21 cellular contexts compared by ENCODE assay signal in the genomic region with DNA sequence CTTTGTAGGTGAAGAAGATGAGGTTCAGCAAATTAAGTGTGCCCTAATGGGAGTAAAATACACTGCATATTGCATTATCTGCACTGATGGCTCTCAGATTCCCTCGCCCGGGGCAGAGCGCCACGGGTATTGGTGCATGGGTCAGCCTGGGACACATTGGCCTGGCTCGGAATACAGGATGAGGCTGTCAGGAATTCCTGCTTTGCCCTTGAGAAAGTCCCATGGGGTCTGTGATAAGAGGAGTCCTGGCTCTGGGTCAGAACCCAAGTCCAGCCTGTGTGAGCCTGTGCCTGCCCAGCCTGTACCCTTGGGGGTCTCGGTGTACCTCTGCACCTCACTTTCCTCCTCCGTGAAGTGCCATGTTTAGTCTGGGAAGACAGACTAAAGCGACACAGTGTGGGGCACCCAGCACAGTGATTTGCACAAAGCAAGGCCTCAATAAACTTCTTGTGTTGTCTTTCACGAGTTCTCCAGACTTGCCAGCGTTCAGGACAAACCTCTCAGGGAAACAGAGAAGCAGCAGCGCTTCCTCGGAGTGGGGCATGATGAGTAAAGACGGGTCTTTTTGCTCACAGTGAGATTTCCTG.
A peak's percentile ranks its signal among the peaks of the same experiment; 100 is the strongest.
DNase-seq lines count a peak whose midpoint lies in the region; ATAC-seq and TF ChIP-seq lines count a peak whose summit lies in the region.
"Had no signal": no experiment of that assay in that cellular context is flagged by ENCODE, and none has a peak within 500 bp of the region (broad histone marks: within the 10 kb centered on the region; RNA-seq: fewer than 3 reads in every experiment).

No MANE protein-coding gene starts in this region.

- DNase-seq in RWPE2 (ENCODE audit: low spot score) (peak; percentile 51), Right ventricle myocardium superior (peak; percentile 44), mesenteric fat pad (ENCODE audit: low spot score) (peak; percentile 57), testis (peak; percentile 58), G401 (ENCODE audit: low spot score) (no peak), substantia nigra (lab: John Stamatoyannopoulos, UW) (no peak)
- DNase-seq: activated CD4-positive, alpha-beta T cell treated with anti-CD3 and anti-CD28 coated beads, Interleukin-2, amount 10 ng/mL, durations not matched to agents 24 days and 14 days; activated naive CD4-positive, alpha-beta T cell treated with anti-CD3 and anti-CD28 coated beads, Interleukin-2, amount 10 ng/mL, durations not matched to agents 7 days and 5 days; activated T-cell treated with anti-CD3 and anti-CD28 coated beads, Interleukin-2, amount 50 U/mL, for 1 hour; DMS153; gastrocnemius medialis; GM23248; MG63; NCI-H1436 treated with DMSO at 0.1 percent for 48 hours; NCI-H748 treated with DMSO at 0.1 percent for 48 hours; SJCRH30; stimulated activated CD4-positive, alpha-beta T cell treated with anti-CD3 and anti-CD28 coated beads, Interleukin-15, amount 100 ng/mL, for 24 hours; T-helper 1 cell had no signal

- H3K36me3 ChIP-seq in RWPE2 (ENCODE audit: low read depth) (0 out of 2 replicates have a peak, but pooled peaks cover 6% of the 10 kb centered on the region), testis (ENCODE audit: low read depth, missing control alignments) (no peaks in the 10 kb centered on the region)
- H3K36me3 ChIP-seq: gastrocnemius medialis, SJCRH30 had no signal

- H3K9me3 ChIP-seq in RWPE2 (ENCODE audit: severe bottlenecking) = no peaks in the 10 kb centered on the region
- H3K9me3 ChIP-seq in testis = no peaks in the 10 kb centered on the region
- H3K9me3 ChIP-seq: ascending aorta, gastrocnemius medialis, MG63, SJCRH30, thoracic aorta had no signal

- no peak overlapping the region for H3K27ac ChIP-seq in RWPE2 (ENCODE audit: poor library complexity, severe bottlenecking)
- H3K27ac ChIP-seq in testis = peak overlapping the region; percentile 1 to 60
- no peak overlapping the region for H3K27ac ChIP-seq in substantia nigra (ENCODE audit: low read depth, low read length, poor library complexity, severe bottlenecking)
- H3K27ac ChIP-seq: ascending aorta, gastrocnemius medialis, GM23248, SJCRH30, thoracic aorta had no signal

- WGBS in testis, 2 donors = 42 to 60% methylated on average over 10 to 13 of the region's 13 CpGs

- in situ Hi-C loops in G401 (cut with HindIII; ENCODE audit: low sequenced_read_pairs) = no loop called here

- no peaks in the 10 kb centered on the region for H3K27me3 ChIP-seq in RWPE2 (ENCODE audit: insufficient read depth, poor library complexity, severe bottlenecking)
- H3K27me3 ChIP-seq in testis = no peaks in the 10 kb centered on the region
- H3K27me3 ChIP-seq: ascending aorta, gastrocnemius medialis, MG63, SJCRH30 had no signal

- no peak for TF ChIP-seq POLR2A in testis (IDR thresholded peaks at IDR 0.05)

- H3K4me3 ChIP-seq in RWPE2 (ENCODE audit: severe bottlenecking) = no peak overlapping the region
- no peak overlapping the region for H3K4me3 ChIP-seq in testis
- H3K4me3 ChIP-seq: ascending aorta, gastrocnemius medialis, GM23248, MG63, SJCRH30, thoracic aorta had no signal

- intact Hi-C loops in Right ventricle myocardium superior (cut with DNase I) (no loop called here), testis (cut with DNase I; ENCODE audit: low total_unique reads) (no loop called here)

- no peak for ATAC-seq in RWPE2 (ENCODE audit: low read depth)
- ATAC-seq in Right ventricle myocardium superior (ENCODE audit: poor library complexity) = peak; percentile 63
- no peak for ATAC-seq in HG02973 (IDR thresholded peaks at IDR 0.05; ENCODE audit: unreplicated experiment)
- ATAC-seq: gastrocnemius medialis had no signal

- TF ChIP-seq CTCF in RWPE2 (IDR thresholded peaks at IDR 0.05; ENCODE audit: poor library complexity, severe bottlenecking) (no peak), testis (IDR thresholded peaks at IDR 0.05) (no peak)

- no peaks in the 10 kb centered on the region for H3K4me1 ChIP-seq in RWPE2 (ENCODE audit: insufficient read depth, poor library complexity, severe bottlenecking)
- peaks cover 43% of the 10 kb centered on the region for H3K4me1 ChIP-seq in testis
- H3K4me1 ChIP-seq: ascending aorta, gastrocnemius medialis had no signal

Comparison
In these comparisons a context has a peak if more than half of its experiments do, and no peak if none do; other contexts are left out.
1. DNase-seq: peak in RWPE2 (single experiment), Right ventricle myocardium superior (single experiment), mesenteric fat pad (single experiment) and testis (single experiment); none in G401 (single experiment) and substantia nigra (0 of 49).
2. H3K27ac ChIP-seq: peak in testis (2 of 2); none in RWPE2 (single experiment) and substantia nigra (single experiment).